8 cellular contexts compared by ENCODE assay signal in the genomic region with DNA sequence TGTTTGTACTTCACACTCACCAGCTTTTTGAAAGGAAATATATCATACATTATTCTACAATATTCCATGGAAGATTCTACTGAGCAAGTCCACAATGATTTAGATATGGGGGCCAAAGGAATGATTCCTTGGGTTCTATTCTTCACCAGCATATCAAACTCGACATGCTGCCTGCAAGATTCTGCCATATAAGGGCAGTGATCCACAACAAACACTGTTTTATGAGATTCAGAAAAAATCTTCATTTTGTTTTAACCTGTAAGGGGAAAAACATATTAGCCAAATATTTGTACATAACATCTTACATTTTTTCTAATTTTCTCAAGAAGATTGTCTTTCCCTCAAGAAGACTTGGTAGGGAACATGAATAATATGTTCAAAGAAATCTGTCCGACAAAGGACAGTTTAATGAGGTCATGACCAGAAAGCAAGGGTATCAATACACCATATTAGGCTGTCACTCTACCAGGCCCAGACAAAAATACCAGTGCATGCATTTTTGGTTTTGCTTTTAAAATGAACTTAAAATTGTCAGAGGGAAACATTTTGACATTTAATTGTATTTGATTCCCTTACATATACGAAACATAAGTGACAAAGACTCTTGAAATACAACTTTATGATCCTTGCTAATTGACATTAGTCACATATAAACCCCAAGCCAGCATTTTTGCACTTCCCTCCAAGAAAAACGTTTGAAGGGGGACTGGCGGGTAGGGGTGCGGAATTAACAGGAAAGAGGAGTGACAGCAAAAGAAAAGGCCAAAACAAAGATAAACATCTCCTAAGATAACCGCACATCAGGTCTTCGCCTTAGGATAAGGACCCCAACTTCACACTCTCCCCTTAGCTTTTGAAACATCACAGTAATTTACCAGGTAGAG. TPM values are rescaled to one million over a fixed set of nuclear protein-coding genes. Genes with fewer than 3 reads are reported as not detected.
A peak's percentile ranks its signal among the peaks of the same experiment; 100 is the strongest.
DNase-seq lines count a peak whose midpoint lies in the region; ATAC-seq, FAIRE-seq and TF ChIP-seq lines count a peak whose summit lies in the region.

No MANE protein-coding gene starts in this region.

- no peak overlapping the region for H3K18ac ChIP-seq in mesendoderm (ENCODE audit: low read length)

- CTCF ChIA-PET in GM12878 (lab: Yijun Ruan, JAX), result interaction anchor here (0.8 to 1.1 kb wide), 3 partner anchors 52 to 388 kb away, joined by 3 read pairs; no protein-coding TSS in a partner anchor

- no peak for FAIRE-seq in GM12878 (lab: Jason Lieb, UNC)

- H2BK15ac ChIP-seq in mesendoderm (replicated peaks; ENCODE audit: low read depth), result no peak overlapping the region

- intact Hi-C loops in GM12878 (cut with micrococcal nuclease; ENCODE audit: unreplicated experiment), result loop anchor here (10.0 kb wide), 2 partner anchors 208 to 308 kb away; a partner anchor contains a TSS

- RAD21 ChIA-PET in GM12878 (lab: Charles Lee; ENCODE audit: unreplicated experiment), result interaction anchor here (1.1 to 2.8 kb wide), 4 partner anchors 35 to 73 kb away, joined by 3 to 10 read pairs (median 6); no protein-coding TSS in a partner anchor

- WGBS in GM12878 (ENCODE audit: insufficient coverage, insufficient replicate concordance, low lambda C conversion rate, missing lambda C conversion rate), result 0% methylated on average over 8 of the region's 8 CpGs
- WGBS in mesendoderm (ENCODE audit: extremely low coverage, insufficient coverage, low lambda C conversion rate), result no CpG with 5 or more reads among the region's 8 CpGs

- no peak overlapping the region for H4K8ac ChIP-seq in mesendoderm (ENCODE audit: low read depth, low read length)

- BruUV-seq in GM12878 (replicated peaks; lab: Mats Ljungman, UMichigan), result no TSS peak

- H2BK120ac ChIP-seq in mesendoderm (ENCODE audit: low read depth, low read length), result no peak overlapping the region

- peak overlapping the region; percentile 86 for H3K9ac ChIP-seq in GM12878 (ENCODE audit: control insufficient read depth, insufficient read depth, low read length)
- H3K9ac ChIP-seq in mesendoderm (ENCODE audit: low read length), result peak overlapping the region; percentile 57

- H3K4me2 ChIP-seq in GM12878 (ENCODE audit: control insufficient read depth, insufficient read depth) (peak overlapping the region; percentile 89), mesendoderm (ENCODE audit: low read length) (peak overlapping the region; percentile 64)

- no peak overlapping the region for H4K5ac ChIP-seq in mesendoderm (ENCODE audit: low read length)

- peak; percentile 3 to 40 (median 21) for DNase-seq in CD4-positive, CD25-positive, alpha-beta regulatory T cell
- peak; percentile 58 for DNase-seq in KBM-7
- no peak for DNase-seq in GM12878 (ENCODE audit: low read depth, low spot score)
- peak; percentile 41 for DNase-seq in mesendoderm

- no peak overlapping the region for H2BK5ac ChIP-seq in mesendoderm (ENCODE audit: low read length)

- TF ChIP-seq EP300 in GM12878 (IDR thresholded peaks at IDR 0.05; ENCODE audit: borderline replicate concordance in 1 of 2, control insufficient read depth in 1 of 2, low read depth in 2 of 2, low read length in 2 of 2), result no peak

- peak overlapping the region; percentile 26 for H3K56ac ChIP-seq in mesendoderm (ENCODE audit: low read length)

- no peak for TF ChIP-seq RAD21 in GM12878 (IDR thresholded peaks at IDR 0.05; ENCODE audit: insufficient read depth, low read depth, low read length)

- peak overlapping the region; percentile 94 to 100 (median 97) for H3K27ac Mint-ChIP-seq in CD4-positive, CD25-positive, alpha-beta regulatory T cell

- H4K20me1 ChIP-seq in GM12878 (ENCODE audit: control insufficient read depth, insufficient read depth), result no peaks in the 10 kb centered on the region

- no peak overlapping the region for H3K4ac ChIP-seq in mesendoderm (ENCODE audit: low read depth, low read length)

- in situ Hi-C loops in KBM-7 (cut with MboI; ENCODE audit: low pct_unique_long_range_greater_than_20kb, low sequenced_read_pairs), result no loop called here
- in situ Hi-C loops in GM12878 (cut with MboI), result no loop called here

- H3K36me3 Mint-ChIP-seq in CD4-positive, CD25-positive, alpha-beta regulatory T cell, result peaks cover 10% of the 10 kb centered on the region

- TF ChIP-seq POLR2A in GM12878 (IDR thresholded peaks at IDR 0.05; ENCODE audit: low read depth, low read length), result no peak

- H3K4me1 Mint-ChIP-seq in CD4-positive, CD25-positive, alpha-beta regulatory T cell, result peaks cover 45 to 74% (median 58%) of the 10 kb centered on the region in 4 donors

- TF ChIP-seq CTCF in GM12878 (IDR thresholded peaks at IDR 0.05 in 2 of 3, conservative IDR thresholded peaks at IDR 0.05 in 1 of 3; ENCODE audit: control insufficient read depth in 2 of 3, extremely low read depth in 1 of 3, insufficient read depth in 1 of 3, low read depth in 3 of 3, low read length in 3 of 3), result no peak

- peaks cover 0 to 4% (median 0%) of the 10 kb centered on the region in 7 donors for H3K9me3 Mint-ChIP-seq in CD4-positive, CD25-positive, alpha-beta regulatory T cell

- H3K36me3 ChIP-seq in CD4-positive, CD25-positive, alpha-beta regulatory T cell (ENCODE audit: control insufficient read depth, insufficient read depth, low read length), result peaks cover 11% of the 10 kb centered on the region
- H3K36me3 ChIP-seq in GM12878 (ENCODE audit: control insufficient read depth in 2 of 2, insufficient read depth in 2 of 2, low read length in 1 of 2) (0 out of 4 replicates have a peak, but pooled peaks cover 0 to 7% of the 10 kb centered on the region in 2 experiments), mesendoderm (ENCODE audit: control insufficient read depth, insufficient read depth, low read length) (no peaks in the 10 kb centered on the region)

- no peaks in the 10 kb centered on the region for H3K9me3 ChIP-seq in CD4-positive, CD25-positive, alpha-beta regulatory T cell (ENCODE audit: control insufficient read depth in 2 of 2, low read length in 2 of 2)
- no peaks in the 10 kb centered on the region for H3K9me3 ChIP-seq in GM12878 (replicated peaks; ENCODE audit: control insufficient read depth, insufficient read depth, low read length)

- H3K27ac ChIP-seq in CD4-positive, CD25-positive, alpha-beta regulatory T cell (ENCODE audit: insufficient read depth, low read length, poor library complexity, severe bottlenecking), result peak overlapping the region; percentile 99
- H3K27ac ChIP-seq in GM12878 (ENCODE audit: control insufficient read depth, insufficient read depth) (peak overlapping the region; percentile 94), mesendoderm (ENCODE audit: low read depth, low read length) (no peak overlapping the region)

- POLR2A ChIA-PET in GM12878 (lab: Charles Lee), result interaction anchor here (1.0 to 1.2 kb wide), 3 partner anchors 10 to 104 kb away, joined by 3 to 4 read pairs (median 3); a partner anchor contains a TSS

- H3K79me2 ChIP-seq in GM12878 (ENCODE audit: control insufficient read depth, insufficient read depth, low read length) (peaks cover 91% of the 10 kb centered on the region), mesendoderm (ENCODE audit: control insufficient read depth, insufficient read depth, low read length) (peaks cover 17% of the 10 kb centered on the region)

- H2AFZ ChIP-seq in GM12878 (ENCODE audit: control insufficient read depth, low read depth, low read length), result no peak overlapping the region; the same call in 1 of the 2 replicates

- H3K4me1 ChIP-seq in CD4-positive, CD25-positive, alpha-beta regulatory T cell (ENCODE audit: control insufficient read depth, insufficient read depth, low read length, poor library complexity, severe bottlenecking), result peaks cover 66% of the 10 kb centered on the region
- H3K4me1 ChIP-seq in GM12878 (ENCODE audit: control insufficient read depth, insufficient read depth, low read length), result no peaks in the 10 kb centered on the region
- no peaks in the 10 kb centered on the region for H3K4me1 ChIP-seq in mesendoderm (ENCODE audit: control insufficient read depth, low read depth, low read length)

- H2AK5ac ChIP-seq in mesendoderm (ENCODE audit: low read length), result no peak overlapping the region

- no peak for ATAC-seq in CD4-positive, CD25-positive, alpha-beta regulatory T cell (ENCODE audit: low read depth in 2 of 2)
- ATAC-seq in GM12878, result no peak
- no peak for ATAC-seq in GM18867 (IDR thresholded peaks at IDR 0.05; ENCODE audit: unreplicated experiment)
- no peak for ATAC-seq in HG02571 (IDR thresholded peaks at IDR 0.05; ENCODE audit: unreplicated experiment)
- ATAC-seq in HG03196 (IDR thresholded peaks at IDR 0.05; ENCODE audit: unreplicated experiment), result no peak
- no peak for ATAC-seq in HG03354 (IDR thresholded peaks at IDR 0.05; ENCODE audit: poor library complexity, severe bottlenecking, unreplicated experiment)

- SMC1A ChIA-PET in GM12878 (lab: Charles Lee; ENCODE audit: uncharacterized antibody, unreplicated experiment), result interaction anchor here (0.6 to 1.9 kb wide), 9 partner anchors 9 to 74 kb away, joined by 3 to 7 read pairs (median 3); no protein-coding TSS in a partner anchor

- H3K27me3 ChIP-seq in CD4-positive, CD25-positive, alpha-beta regulatory T cell (ENCODE audit: control insufficient read depth, insufficient read depth, low read length), result no peaks in the 10 kb centered on the region
- H3K27me3 ChIP-seq in GM12878 (replicated peaks in 1 of 2; ENCODE audit: control insufficient read depth in 2 of 2, insufficient read depth in 2 of 2, low read length in 1 of 2) (no peaks in the 10 kb centered on the region), mesendoderm (ENCODE audit: insufficient read depth, low read length, poor library complexity) (no peaks in the 10 kb centered on the region)

- no peak overlapping the region for H3K23ac ChIP-seq in mesendoderm (ENCODE audit: low read length)

- peaks cover 2% of the 10 kb centered on the region for H3K79me1 ChIP-seq in mesendoderm (ENCODE audit: low read length)

- peak overlapping the region; percentile 94 to 98 (median 96) for H3K4me3 Mint-ChIP-seq in CD4-positive, CD25-positive, alpha-beta regulatory T cell

- H3K27me3 Mint-ChIP-seq in CD4-positive, CD25-positive, alpha-beta regulatory T cell, result no peaks in the 10 kb centered on the region

- H3K4me3 ChIP-seq in CD4-positive, CD25-positive, alpha-beta regulatory T cell (ENCODE audit: low read depth, low read length), result peak overlapping the region; percentile 99
- peak overlapping the region; percentile 99 for H3K4me3 ChIP-seq in GM12878
- H3K4me3 ChIP-seq in mesendoderm (ENCODE audit: low read length), result peak overlapping the region; percentile 73

RNA-seq across cellular contexts. Expression of a gene that starts 1.0 kb away (rescaled TPM):
- 28.8 TPM for total RNA-seq in CD4-positive, CD25-positive, alpha-beta regulatory T cell
- 10 to 100 TPM; 29.6 to 42.5 (median 35.9) TPM for polyA plus RNA-seq in CD4-positive, CD25-positive, alpha-beta regulatory T cell
- total RNA-seq in GM12878 (2013; cell fraction: nucleolus; rRNA removed), result 52.1 and 75.6 TPM in 2 replicates
- total RNA-seq in GM12878 (2014; rRNA removed) (38.8 and 53.1 TPM in 2 replicates), GM12878 (2014; rRNA removed; fragmentation: Illumina TruSeq; extraction: Trizol) (65.1 and 72.0 TPM in 2 replicates), GM12878 (2021) (34.3 and 37.5 TPM in 2 replicates)
- polyA plus RNA-seq in GM12878 (2011; ENCODE audit: low read depth), result 18.2 TPM
- polyA plus RNA-seq in GM12878 (2011; rRNA removed) (65.3 and 126 TPM in 2 replicates), GM12878 (2014; fragmentation: Illumina TruSeq; extraction: Trizol) (54.5 and 72.0 TPM in 2 replicates), GM12878 (2014; fragmentation: Nextera tagmentation; extraction: Ambion mirVana) (10 to 100 TPM; 43.4 to 65.4 TPM), GM12878 (2014; rRNA removed) (33.4 and 35.3 TPM in 2 replicates), GM12878 (2016; fragmentation: Nextera tagmentation; extraction: Ambion mirVana) (10 to 100 TPM; 70.6 to 71.7 TPM)
- 16.8 and 28.7 TPM in 2 replicates for polyA plus RNA-seq in GM12878 (2011; cell fraction: cytosol; rRNA removed)
- polyA plus RNA-seq in GM12878 (2011; cell fraction: nucleus; rRNA removed), result 26.3 and 31.2 TPM in 2 replicates
- polyA plus RNA-seq in GM12878 (2012), result 45.2 and 53.6 TPM in 2 replicates
- polyA minus RNA-seq in GM12878 (2011; rRNA and poly(A)+ RNA removed), result 47.7 and 77.4 TPM in 2 replicates
- polyA minus RNA-seq in GM12878 (2011; cell fraction: cytosol; rRNA and poly(A)+ RNA removed), result 36.5 and 48.5 TPM in 2 replicates
- 30.1 and 42.6 TPM in 2 replicates for polyA minus RNA-seq in GM12878 (2011; cell fraction: nucleus; rRNA and poly(A)+ RNA removed)
- 38.1 TPM for polyA plus RNA-seq in mesendoderm (2013, experiment 1 of 2)
- 46.5 TPM for polyA plus RNA-seq in mesendoderm (2013, experiment 2 of 2)

RNA-seq across cellular contexts. Expression of a gene that starts 1.5 kb away (rescaled TPM):
- total RNA-seq in CD4-positive, CD25-positive, alpha-beta regulatory T cell, result 64.0 TPM
- 100 to 1,000 TPM; 108 to 128 (median 121) TPM for polyA plus RNA-seq in CD4-positive, CD25-positive, alpha-beta regulatory T cell
- 137 and 147 TPM in 2 replicates for total RNA-seq in GM12878 (2013; cell fraction: nucleolus; rRNA removed)
- total RNA-seq in GM12878 (2014; rRNA removed), result 28.5 and 31.2 TPM in 2 replicates
- 41.9 and 44.0 TPM in 2 replicates for total RNA-seq in GM12878 (2014; rRNA removed; fragmentation: Illumina TruSeq; extraction: Trizol)
- total RNA-seq in GM12878 (2021), result 30.1 and 32.7 TPM in 2 replicates
- polyA plus RNA-seq in GM12878 (2011; ENCODE audit: low read depth), result 19.2 TPM
- 59.1 and 121 TPM in 2 replicates for polyA plus RNA-seq in GM12878 (2011; rRNA removed)
- 18.8 and 19.1 TPM in 2 replicates for polyA plus RNA-seq in GM12878 (2011; cell fraction: cytosol; rRNA removed)
- polyA plus RNA-seq in GM12878 (2011; cell fraction: nucleus; rRNA removed), result 37.2 and 38.1 TPM in 2 replicates
- 25.7 and 40.1 TPM in 2 replicates for polyA plus RNA-seq in GM12878 (2012)
- polyA plus RNA-seq in GM12878 (2014; fragmentation: Illumina TruSeq; extraction: Trizol), result 36.7 and 47.3 TPM in 2 replicates
- 10 to 100 TPM; 29.0 to 32.2 TPM for polyA plus RNA-seq in GM12878 (2014; fragmentation: Nextera tagmentation; extraction: Ambion mirVana)
- 32.0 and 39.9 TPM in 2 replicates for polyA plus RNA-seq in GM12878 (2014; rRNA removed)
- polyA plus RNA-seq in GM12878 (2016; fragmentation: Nextera tagmentation; extraction: Ambion mirVana), result 10 to 100 TPM; 45.4 to 51.4 TPM
- 33.8 and 41.3 TPM in 2 replicates for polyA minus RNA-seq in GM12878 (2011; rRNA and poly(A)+ RNA removed)
- 24.0 and 29.0 TPM in 2 replicates for polyA minus RNA-seq in GM12878 (2011; cell fraction: cytosol; rRNA and poly(A)+ RNA removed)
- 24.5 and 37.5 TPM in 2 replicates for polyA minus RNA-seq in GM12878 (2011; cell fraction: nucleus; rRNA and poly(A)+ RNA removed)
- 26.2 TPM for polyA plus RNA-seq in mesendoderm (2013, experiment 1 of 2)
- 26.0 TPM for polyA plus RNA-seq in mesendoderm (2013, experiment 2 of 2)
